In genomic region chr14:105219043-105219612, GRCh38 we compare ENCODE assay signal across 22 cellular contexts.
"Had no signal": no experiment of that assay in that cellular context is flagged by ENCODE, and none has a peak within 500 bp of the region (broad histone marks: within the 10 kb centered on the region; RNA-seq: fewer than 3 reads in every experiment).

No MANE protein-coding gene starts in this region.

- H3K4me3 Mint-ChIP-seq: naive thymus-derived CD8-positive, alpha-beta T cell; stimulated activated effector memory CD8-positive, alpha-beta T cell treated with anti-CD3 and anti-CD28 coated beads, Interleukin-12 subunit alpha, Interleukin-12 subunit beta, amount 100 ng/mL, for 72 hours; stimulated activated naive CD8-positive, alpha-beta T cell treated with anti-CD3 and anti-CD28 coated beads, Interleukin-15, Interleukin-2, amounts not matched to agents 100 ng/mL and 50 ng/mL, for 24 hours had no signal

- ATAC-seq: left ventricle myocardium superior; lower lobe of right lung; naive thymus-derived CD8-positive, alpha-beta T cell; sciatic nerve; stimulated activated effector memory CD8-positive, alpha-beta T cell treated with anti-CD3 and anti-CD28 coated beads, Interleukin-12 subunit alpha, Interleukin-12 subunit beta, amount 100 ng/mL, for 72 hours; upper lobe of right lung had no signal

- H3K27ac ChIP-seq: colonic mucosa, esophagus squamous epithelium, lower lobe of right lung, prostate gland, right atrium auricular region, suprapubic skin, transverse colon, uterus had no signal

- H3K27ac Mint-ChIP-seq: stimulated activated effector memory CD8-positive, alpha-beta T cell treated with anti-CD3 and anti-CD28 coated beads, Interleukin-12 subunit alpha, Interleukin-12 subunit beta, amount 100 ng/mL, for 72 hours; stimulated activated naive CD8-positive, alpha-beta T cell treated with anti-CD3 and anti-CD28 coated beads, Interleukin-15, Interleukin-2, amounts not matched to agents 100 ng/mL and 50 ng/mL, for 24 hours had no signal

- H3K9me3 ChIP-seq: colonic mucosa, esophagus squamous epithelium, lower lobe of right lung, prostate gland, right atrium auricular region, suprapubic skin, transverse colon, upper lobe of right lung, uterus had no signal

- H3K27me3 ChIP-seq: colonic mucosa, esophagus squamous epithelium, right atrium auricular region, suprapubic skin, transverse colon, upper lobe of right lung, uterus had no signal

- H3K4me3 ChIP-seq: colonic mucosa, esophagus squamous epithelium, lower lobe of right lung, prostate gland, right atrium auricular region, smooth muscle cell, suprapubic skin, transverse colon, upper lobe of right lung, uterus had no signal

- H3K36me3 ChIP-seq: uterus had no signal

- H3K9me3 Mint-ChIP-seq: naive thymus-derived CD8-positive, alpha-beta T cell; stimulated activated effector memory CD8-positive, alpha-beta T cell treated with anti-CD3 and anti-CD28 coated beads, Interleukin-12 subunit alpha, Interleukin-12 subunit beta, amount 100 ng/mL, for 72 hours; stimulated activated naive CD8-positive, alpha-beta T cell treated with anti-CD3 and anti-CD28 coated beads, Interleukin-15, Interleukin-2, amounts not matched to agents 100 ng/mL and 50 ng/mL, for 24 hours had no signal

- DNase-seq: colonic mucosa; dermis blood vessel endothelial cell; effector memory CD4-positive, alpha-beta T cell; erythroblast; esophagus squamous epithelium; head of caudate nucleus; left ventricle myocardium superior; lower lobe of right lung; naive thymus-derived CD8-positive, alpha-beta T cell; nucleus accumbens; stimulated activated CD4-positive, alpha-beta T cell treated with anti-CD3 and anti-CD28 coated beads, Interleukin-2, amount 100 ng/mL, for 24 hours; stimulated activated CD4-positive, alpha-beta T cell treated with anti-CD3 and anti-CD28 coated beads, Interleukin-4, amount 100 ng/mL, for 24 hours; transverse colon; upper lobe of right lung; uterus had no signal

- H3K4me2 ChIP-seq: smooth muscle cell had no signal

- H3K4me1 ChIP-seq: colonic mucosa, prostate gland, suprapubic skin, transverse colon, upper lobe of right lung, uterus had no signal

- H3K27me3 Mint-ChIP-seq: naive thymus-derived CD8-positive, alpha-beta T cell; stimulated activated naive CD8-positive, alpha-beta T cell treated with anti-CD3 and anti-CD28 coated beads, Interleukin-15, Interleukin-2, amounts not matched to agents 100 ng/mL and 50 ng/mL, for 24 hours had no signal
